In genomic region chr4:59180969-59181368, GRCh38 we compare ENCODE assay signal across 32 cellular contexts.
"Had no signal": no experiment of that assay in that cellular context is flagged by ENCODE, and none has a peak within 500 bp of the region (broad histone marks: within the 10 kb centered on the region; RNA-seq: fewer than 3 reads in every experiment).

No MANE protein-coding gene starts in this region.

- H3K9me3 ChIP-seq: MG63 had no signal

- H3K4me3 ChIP-seq: MG63 had no signal

- H3K27me3 ChIP-seq: MG63 had no signal

- DNase-seq: Karpas-422, Kasumi-1, MG63, MV-4-11, NCI-H1048, NCI-H1092, NCI-H1092 treated with DMSO at 0.1 percent for 48 hours, NCI-H1105, NCI-H1105 treated with DMSO at 0.1 percent for 48 hours, NCI-H1417, NCI-H1417 treated with DMSO at 0.1 percent for 48 hours, NCI-H1436, NCI-H1436 treated with DMSO at 0.1 percent for 48 hours, NCI-H146, NCI-H1694, NCI-H1694 treated with DMSO at 0.1 percent for 48 hours, NCI-H187, NCI-H187 treated with DMSO at 0.1 percent for 48 hours, NCI-H1930, NCI-H2029, NCI-H2029 treated with DMSO at 0.1 percent for 48 hours, NCI-H2081, NCI-H2081 treated with DMSO at 0.1 percent for 48 hours, NCI-H2107, NCI-H2171, NCI-H2171 treated with DMSO at 0.1 percent for 48 hours, NCI-H2227 treated with DMSO at 0.1 percent for 48 hours, NCI-H226, NCI-H345, NCI-H446, NCI-H446 treated with DMSO at 0.1 percent for 48 hours, NCI-H510A had no signal

- H3K36me3 ChIP-seq: MG63 had no signal
